1 cellular context compared by ENCODE assay signal in the genomic region with DNA sequence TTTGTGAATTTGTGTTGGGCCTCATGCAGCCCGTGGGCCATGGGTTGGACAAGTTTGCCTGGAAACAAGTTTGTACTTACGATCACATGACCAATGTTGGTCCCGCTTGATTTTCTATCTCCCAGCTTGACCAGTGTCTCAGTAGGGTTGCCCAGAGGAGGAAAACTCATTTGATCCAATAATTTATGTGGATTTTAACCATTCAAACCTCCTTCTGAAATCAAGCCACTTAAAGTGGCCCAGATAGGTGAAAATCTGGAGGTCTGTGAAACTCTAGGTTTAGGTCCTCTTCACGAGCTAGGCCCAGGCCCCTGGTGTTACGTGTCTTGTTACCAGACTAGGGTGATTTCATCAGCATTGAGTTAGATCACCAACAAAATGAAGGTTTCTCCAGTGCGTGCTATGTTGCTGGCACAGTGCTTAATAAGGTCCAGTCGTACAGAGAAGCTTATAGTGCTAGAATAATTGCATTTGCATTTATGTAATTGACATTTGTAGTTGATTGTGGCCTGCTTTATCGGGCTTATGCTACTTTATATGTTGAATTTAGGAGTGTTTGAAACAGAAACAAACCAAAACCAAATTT.
TF ChIP-seq lines count a peak whose summit lies in the region.

No MANE protein-coding gene starts in this region.

TF ChIP-seq in GM23338, 12 proteins besides CTCF, POLR2A, EP300 and RAD21 (continued from another document):
- TF ChIP-seq, protein P1, sequence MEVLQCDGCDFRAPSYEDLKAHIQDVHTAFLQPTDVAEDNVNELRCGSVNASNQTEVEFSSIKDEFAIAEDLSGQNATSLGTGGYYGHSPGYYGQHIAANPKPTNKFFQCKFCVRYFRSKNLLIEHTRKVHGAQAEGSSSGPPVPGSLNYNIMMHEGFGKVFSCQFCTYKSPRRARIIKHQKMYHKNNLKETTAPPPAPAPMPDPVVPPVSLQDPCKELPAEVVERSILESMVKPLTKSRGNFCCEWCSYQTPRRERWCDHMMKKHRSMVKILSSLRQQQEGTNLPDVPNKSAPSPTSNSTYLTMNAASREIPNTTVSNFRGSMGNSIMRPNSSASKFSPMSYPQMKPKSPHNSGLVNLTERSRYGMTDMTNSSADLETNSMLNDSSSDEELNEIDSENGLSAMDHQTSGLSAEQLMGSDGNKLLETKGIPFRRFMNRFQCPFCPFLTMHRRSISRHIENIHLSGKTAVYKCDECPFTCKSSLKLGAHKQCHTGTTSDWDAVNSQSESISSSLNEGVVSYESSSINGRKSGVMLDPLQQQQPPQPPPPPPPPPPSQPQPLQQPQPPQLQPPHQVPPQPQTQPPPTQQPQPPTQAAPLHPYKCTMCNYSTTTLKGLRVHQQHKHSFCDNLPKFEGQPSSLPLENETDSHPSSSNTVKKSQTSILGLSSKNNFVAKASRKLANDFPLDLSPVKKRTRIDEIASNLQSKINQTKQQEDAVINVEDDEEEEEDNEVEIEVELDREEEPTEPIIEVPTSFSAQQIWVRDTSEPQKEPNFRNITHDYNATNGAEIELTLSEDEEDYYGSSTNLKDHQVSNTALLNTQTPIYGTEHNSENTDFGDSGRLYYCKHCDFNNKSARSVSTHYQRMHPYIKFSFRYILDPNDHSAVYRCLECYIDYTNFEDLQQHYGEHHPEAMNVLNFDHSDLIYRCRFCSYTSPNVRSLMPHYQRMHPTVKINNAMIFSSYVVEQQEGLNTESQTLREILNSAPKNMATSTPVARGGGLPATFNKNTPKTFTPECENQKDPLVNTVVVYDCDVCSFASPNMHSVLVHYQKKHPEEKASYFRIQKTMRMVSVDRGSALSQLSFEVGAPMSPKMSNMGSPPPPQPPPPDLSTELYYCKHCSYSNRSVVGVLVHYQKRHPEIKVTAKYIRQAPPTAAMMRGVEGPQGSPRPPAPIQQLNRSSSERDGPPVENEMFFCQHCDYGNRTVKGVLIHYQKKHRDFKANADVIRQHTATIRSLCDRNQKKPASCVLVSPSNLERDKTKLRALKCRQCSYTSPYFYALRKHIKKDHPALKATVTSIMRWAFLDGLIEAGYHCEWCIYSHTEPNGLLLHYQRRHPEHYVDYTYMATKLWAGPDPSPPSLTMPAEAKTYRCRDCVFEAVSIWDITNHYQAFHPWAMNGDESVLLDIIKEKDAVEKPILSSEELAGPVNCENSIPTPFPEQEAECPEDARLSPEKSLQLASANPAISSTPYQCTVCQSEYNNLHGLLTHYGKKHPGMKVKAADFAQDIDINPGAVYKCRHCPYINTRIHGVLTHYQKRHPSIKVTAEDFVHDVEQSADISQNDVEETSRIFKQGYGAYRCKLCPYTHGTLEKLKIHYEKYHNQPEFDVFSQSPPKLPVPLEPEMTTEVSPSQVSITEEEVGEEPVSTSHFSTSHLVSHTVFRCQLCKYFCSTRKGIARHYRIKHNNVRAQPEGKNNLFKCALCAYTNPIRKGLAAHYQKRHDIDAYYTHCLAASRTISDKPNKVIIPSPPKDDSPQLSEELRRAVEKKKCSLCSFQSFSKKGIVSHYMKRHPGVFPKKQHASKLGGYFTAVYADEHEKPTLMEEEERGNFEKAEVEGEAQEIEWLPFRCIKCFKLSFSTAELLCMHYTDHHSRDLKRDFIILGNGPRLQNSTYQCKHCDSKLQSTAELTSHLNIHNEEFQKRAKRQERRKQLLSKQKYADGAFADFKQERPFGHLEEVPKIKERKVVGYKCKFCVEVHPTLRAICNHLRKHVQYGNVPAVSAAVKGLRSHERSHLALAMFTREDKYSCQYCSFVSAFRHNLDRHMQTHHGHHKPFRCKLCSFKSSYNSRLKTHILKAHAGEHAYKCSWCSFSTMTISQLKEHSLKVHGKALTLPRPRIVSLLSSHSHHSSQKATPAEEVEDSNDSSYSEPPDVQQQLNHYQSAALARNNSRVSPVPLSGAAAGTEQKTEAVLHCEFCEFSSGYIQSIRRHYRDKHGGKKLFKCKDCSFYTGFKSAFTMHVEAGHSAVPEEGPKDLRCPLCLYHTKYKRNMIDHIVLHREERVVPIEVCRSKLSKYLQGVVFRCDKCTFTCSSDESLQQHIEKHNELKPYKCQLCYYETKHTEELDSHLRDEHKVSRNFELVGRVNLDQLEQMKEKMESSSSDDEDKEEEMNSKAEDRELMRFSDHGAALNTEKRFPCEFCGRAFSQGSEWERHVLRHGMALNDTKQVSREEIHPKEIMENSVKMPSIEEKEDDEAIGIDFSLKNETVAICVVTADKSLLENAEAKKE (CRISPR knock-in tag; IDR thresholded peaks at IDR 0.05), result no peak
- TF ChIP-seq, protein P2, sequence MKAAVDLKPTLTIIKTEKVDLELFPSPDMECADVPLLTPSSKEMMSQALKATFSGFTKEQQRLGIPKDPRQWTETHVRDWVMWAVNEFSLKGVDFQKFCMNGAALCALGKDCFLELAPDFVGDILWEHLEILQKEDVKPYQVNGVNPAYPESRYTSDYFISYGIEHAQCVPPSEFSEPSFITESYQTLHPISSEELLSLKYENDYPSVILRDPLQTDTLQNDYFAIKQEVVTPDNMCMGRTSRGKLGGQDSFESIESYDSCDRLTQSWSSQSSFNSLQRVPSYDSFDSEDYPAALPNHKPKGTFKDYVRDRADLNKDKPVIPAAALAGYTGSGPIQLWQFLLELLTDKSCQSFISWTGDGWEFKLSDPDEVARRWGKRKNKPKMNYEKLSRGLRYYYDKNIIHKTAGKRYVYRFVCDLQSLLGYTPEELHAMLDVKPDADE (IDR thresholded peaks at IDR 0.05), result no peak
- TF ChIP-seq ZNF114 (CRISPR knock-in tag; IDR thresholded peaks at IDR 0.05), result no peak
- no peak for TF ChIP-seq POLR2AphosphoS5 (IDR thresholded peaks at IDR 0.05; ENCODE audit: low read depth)
- no peak for TF ChIP-seq JUNB (IDR thresholded peaks at IDR 0.05; ENCODE audit: unreplicated experiment)
- no peak for TF ChIP-seq CREB1 (CRISPR knock-in tag; IDR thresholded peaks at IDR 0.05; ENCODE audit: low read depth)
- no peak for TF ChIP-seq EZH2 (IDR thresholded peaks at IDR 0.05; ENCODE audit: low read depth, unreplicated experiment)
- TF ChIP-seq STAT1 (IDR thresholded peaks at IDR 0.05; ENCODE audit: unreplicated experiment), result no peak
- no peak for TF ChIP-seq ZNF331 (CRISPR knock-in tag; IDR thresholded peaks at IDR 0.05; ENCODE audit: low read depth)
- TF ChIP-seq EZH2phosphoT487 (IDR thresholded peaks at IDR 0.05; ENCODE audit: unreplicated experiment), result no peak
- TF ChIP-seq, protein P3, sequence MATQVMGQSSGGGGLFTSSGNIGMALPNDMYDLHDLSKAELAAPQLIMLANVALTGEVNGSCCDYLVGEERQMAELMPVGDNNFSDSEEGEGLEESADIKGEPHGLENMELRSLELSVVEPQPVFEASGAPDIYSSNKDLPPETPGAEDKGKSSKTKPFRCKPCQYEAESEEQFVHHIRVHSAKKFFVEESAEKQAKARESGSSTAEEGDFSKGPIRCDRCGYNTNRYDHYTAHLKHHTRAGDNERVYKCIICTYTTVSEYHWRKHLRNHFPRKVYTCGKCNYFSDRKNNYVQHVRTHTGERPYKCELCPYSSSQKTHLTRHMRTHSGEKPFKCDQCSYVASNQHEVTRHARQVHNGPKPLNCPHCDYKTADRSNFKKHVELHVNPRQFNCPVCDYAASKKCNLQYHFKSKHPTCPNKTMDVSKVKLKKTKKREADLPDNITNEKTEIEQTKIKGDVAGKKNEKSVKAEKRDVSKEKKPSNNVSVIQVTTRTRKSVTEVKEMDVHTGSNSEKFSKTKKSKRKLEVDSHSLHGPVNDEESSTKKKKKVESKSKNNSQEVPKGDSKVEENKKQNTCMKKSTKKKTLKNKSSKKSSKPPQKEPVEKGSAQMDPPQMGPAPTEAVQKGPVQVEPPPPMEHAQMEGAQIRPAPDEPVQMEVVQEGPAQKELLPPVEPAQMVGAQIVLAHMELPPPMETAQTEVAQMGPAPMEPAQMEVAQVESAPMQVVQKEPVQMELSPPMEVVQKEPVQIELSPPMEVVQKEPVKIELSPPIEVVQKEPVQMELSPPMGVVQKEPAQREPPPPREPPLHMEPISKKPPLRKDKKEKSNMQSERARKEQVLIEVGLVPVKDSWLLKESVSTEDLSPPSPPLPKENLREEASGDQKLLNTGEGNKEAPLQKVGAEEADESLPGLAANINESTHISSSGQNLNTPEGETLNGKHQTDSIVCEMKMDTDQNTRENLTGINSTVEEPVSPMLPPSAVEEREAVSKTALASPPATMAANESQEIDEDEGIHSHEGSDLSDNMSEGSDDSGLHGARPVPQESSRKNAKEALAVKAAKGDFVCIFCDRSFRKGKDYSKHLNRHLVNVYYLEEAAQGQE (IDR thresholded peaks at IDR 0.05; ENCODE audit: unreplicated experiment), result no peak
